Comparison of ENCODE assay signal across 2 cellular contexts in the genomic region with DNA sequence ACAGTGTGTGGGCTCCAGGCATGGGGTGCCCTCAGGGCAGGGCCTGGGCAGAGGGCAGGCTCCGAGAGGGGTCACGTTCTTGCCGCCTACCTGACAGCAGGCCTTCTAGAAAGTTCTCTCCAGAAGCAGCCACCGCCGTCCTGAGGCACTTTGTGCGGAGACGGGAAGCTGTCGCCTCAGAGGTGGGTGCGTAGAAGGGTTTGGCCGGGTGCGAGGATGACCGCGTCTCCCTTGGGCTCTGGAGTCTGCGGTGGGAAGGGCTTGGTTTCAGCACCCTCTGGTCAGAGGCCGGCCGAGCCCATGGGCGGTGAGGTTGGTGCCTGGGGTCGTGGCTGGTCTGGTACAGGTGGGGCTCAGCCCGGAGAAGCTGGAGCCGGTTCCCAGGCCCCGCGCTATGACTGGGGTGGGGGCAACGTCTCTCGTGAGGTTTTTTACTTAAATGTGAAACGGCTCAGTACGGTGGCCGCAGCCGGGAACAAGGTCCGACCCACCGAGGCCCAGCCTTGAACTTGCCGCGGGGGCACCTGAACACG.
TF ChIP-seq lines count a peak whose summit lies in the region.

No MANE protein-coding gene starts in this region.

TF ChIP-seq in HEK293, 187 proteins besides CTCF, POLR2A, EP300 and RAD21 (continues in another document):
- TF ChIP-seq, protein P1, sequence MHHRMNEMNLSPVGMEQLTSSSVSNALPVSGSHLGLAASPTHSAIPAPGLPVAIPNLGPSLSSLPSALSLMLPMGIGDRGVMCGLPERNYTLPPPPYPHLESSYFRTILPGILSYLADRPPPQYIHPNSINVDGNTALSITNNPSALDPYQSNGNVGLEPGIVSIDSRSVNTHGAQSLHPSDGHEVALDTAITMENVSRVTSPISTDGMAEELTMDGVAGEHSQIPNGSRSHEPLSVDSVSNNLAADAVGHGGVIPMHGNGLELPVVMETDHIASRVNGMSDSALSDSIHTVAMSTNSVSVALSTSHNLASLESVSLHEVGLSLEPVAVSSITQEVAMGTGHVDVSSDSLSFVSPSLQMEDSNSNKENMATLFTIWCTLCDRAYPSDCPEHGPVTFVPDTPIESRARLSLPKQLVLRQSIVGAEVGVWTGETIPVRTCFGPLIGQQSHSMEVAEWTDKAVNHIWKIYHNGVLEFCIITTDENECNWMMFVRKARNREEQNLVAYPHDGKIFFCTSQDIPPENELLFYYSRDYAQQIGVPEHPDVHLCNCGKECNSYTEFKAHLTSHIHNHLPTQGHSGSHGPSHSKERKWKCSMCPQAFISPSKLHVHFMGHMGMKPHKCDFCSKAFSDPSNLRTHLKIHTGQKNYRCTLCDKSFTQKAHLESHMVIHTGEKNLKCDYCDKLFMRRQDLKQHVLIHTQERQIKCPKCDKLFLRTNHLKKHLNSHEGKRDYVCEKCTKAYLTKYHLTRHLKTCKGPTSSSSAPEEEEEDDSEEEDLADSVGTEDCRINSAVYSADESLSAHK (tag by site-specific recombination; IDR thresholded peaks at IDR 0.05): no peak
- no peak for TF ChIP-seq ZNF830 (tag by site-specific recombination; IDR thresholded peaks at IDR 0.05; ENCODE audit: low read depth)
- TF ChIP-seq, protein P2, sequence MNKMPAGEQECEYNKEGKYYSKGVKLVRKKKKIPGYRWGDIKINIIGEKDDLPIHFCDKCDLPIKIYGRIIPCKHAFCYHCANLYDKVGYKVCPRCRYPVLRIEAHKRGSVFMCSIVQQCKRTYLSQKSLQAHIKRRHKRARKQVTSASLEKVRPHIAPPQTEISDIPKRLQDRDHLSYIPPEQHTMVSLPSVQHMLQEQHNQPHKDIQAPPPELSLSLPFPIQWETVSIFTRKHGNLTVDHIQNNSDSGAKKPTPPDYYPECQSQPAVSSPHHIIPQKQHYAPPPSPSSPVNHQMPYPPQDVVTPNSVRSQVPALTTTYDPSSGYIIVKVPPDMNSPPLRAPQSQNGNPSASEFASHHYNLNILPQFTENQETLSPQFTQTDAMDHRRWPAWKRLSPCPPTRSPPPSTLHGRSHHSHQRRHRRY (tag by site-specific recombination; IDR thresholded peaks at IDR 0.05): no peak
- TF ChIP-seq ZNF394 (tag by site-specific recombination; IDR thresholded peaks at IDR 0.05; ENCODE audit: borderline replicate concordance): no peak
- no peak for TF ChIP-seq ZNF391 (tag by site-specific recombination; IDR thresholded peaks at IDR 0.05; ENCODE audit: borderline replicate concordance, low read depth)
- TF ChIP-seq, protein P3, sequence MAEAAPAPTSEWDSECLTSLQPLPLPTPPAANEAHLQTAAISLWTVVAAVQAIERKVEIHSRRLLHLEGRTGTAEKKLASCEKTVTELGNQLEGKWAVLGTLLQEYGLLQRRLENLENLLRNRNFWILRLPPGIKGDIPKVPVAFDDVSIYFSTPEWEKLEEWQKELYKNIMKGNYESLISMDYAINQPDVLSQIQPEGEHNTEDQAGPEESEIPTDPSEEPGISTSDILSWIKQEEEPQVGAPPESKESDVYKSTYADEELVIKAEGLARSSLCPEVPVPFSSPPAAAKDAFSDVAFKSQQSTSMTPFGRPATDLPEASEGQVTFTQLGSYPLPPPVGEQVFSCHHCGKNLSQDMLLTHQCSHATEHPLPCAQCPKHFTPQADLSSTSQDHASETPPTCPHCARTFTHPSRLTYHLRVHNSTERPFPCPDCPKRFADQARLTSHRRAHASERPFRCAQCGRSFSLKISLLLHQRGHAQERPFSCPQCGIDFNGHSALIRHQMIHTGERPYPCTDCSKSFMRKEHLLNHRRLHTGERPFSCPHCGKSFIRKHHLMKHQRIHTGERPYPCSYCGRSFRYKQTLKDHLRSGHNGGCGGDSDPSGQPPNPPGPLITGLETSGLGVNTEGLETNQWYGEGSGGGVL (tag by site-specific recombination; IDR thresholded peaks at IDR 0.05): no peak
- TF ChIP-seq ZNF140 (tag by site-specific recombination; IDR thresholded peaks at IDR 0.05): no peak
- no peak for TF ChIP-seq SP3 (tag by site-specific recombination; IDR thresholded peaks at IDR 0.05)
- no peak for TF ChIP-seq GLI4 (tag by site-specific recombination; IDR thresholded peaks at IDR 0.05)
- no peak for TF ChIP-seq ZNF366 (tag by site-specific recombination; conservative IDR thresholded peaks at IDR 0.05)
- no peak for TF ChIP-seq ZIC2 (tag by site-specific recombination; IDR thresholded peaks at IDR 0.05)
- TF ChIP-seq, protein P4, sequence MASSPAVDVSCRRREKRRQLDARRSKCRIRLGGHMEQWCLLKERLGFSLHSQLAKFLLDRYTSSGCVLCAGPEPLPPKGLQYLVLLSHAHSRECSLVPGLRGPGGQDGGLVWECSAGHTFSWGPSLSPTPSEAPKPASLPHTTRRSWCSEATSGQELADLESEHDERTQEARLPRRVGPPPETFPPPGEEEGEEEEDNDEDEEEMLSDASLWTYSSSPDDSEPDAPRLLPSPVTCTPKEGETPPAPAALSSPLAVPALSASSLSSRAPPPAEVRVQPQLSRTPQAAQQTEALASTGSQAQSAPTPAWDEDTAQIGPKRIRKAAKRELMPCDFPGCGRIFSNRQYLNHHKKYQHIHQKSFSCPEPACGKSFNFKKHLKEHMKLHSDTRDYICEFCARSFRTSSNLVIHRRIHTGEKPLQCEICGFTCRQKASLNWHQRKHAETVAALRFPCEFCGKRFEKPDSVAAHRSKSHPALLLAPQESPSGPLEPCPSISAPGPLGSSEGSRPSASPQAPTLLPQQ (tag by site-specific recombination; IDR thresholded peaks at IDR 0.05): no peak
- no peak for TF ChIP-seq ZSCAN23 (tag by site-specific recombination; IDR thresholded peaks at IDR 0.05)
- no peak for TF ChIP-seq ZNF626 (tag by site-specific recombination; IDR thresholded peaks at IDR 0.05)
- no peak for TF ChIP-seq ZNF530 (tag by site-specific recombination; IDR thresholded peaks at IDR 0.05; ENCODE audit: low read depth)
- no peak for TF ChIP-seq ZNF501 (tag by site-specific recombination; IDR thresholded peaks at IDR 0.05)

TF ChIP-seq in H1, 55 proteins besides CTCF, POLR2A, EP300 and RAD21:
- no peak for TF ChIP-seq RXRA (IDR thresholded peaks at IDR 0.05; ENCODE audit: insufficient read depth, low read depth, low read length)
- no peak for TF ChIP-seq RBBP5 (IDR thresholded peaks at IDR 0.05; ENCODE audit: borderline replicate concordance, low read depth, low read length)
- TF ChIP-seq HDAC2 (IDR thresholded peaks at IDR 0.05; ENCODE audit: borderline replicate concordance in 1 of 2, low read depth in 2 of 2, low read length in 2 of 2): no peak
- TF ChIP-seq JUN (IDR thresholded peaks at IDR 0.05; ENCODE audit: low read depth, low read length): no peak
- TF ChIP-seq SAP30 (IDR thresholded peaks at IDR 0.05; ENCODE audit: insufficient read depth, insufficient replicate concordance, low read length): no peak
- TF ChIP-seq YY1 (IDR thresholded peaks at IDR 0.05; ENCODE audit: low read depth, low read length): no peak
- no peak for TF ChIP-seq ASH2L (IDR thresholded peaks at IDR 0.05; ENCODE audit: low read length)
- TF ChIP-seq KDM5A (IDR thresholded peaks at IDR 0.05; ENCODE audit: low read length): no peak
- TF ChIP-seq CBX8 (IDR thresholded peaks at IDR 0.05; ENCODE audit: borderline replicate concordance, low read depth, low read length): no peak
- no peak for TF ChIP-seq MAFK (IDR thresholded peaks at IDR 0.05; ENCODE audit: low read depth, low read length)
- TF ChIP-seq TAF1 (IDR thresholded peaks at IDR 0.05; ENCODE audit: low read depth, low read length): no peak
- TF ChIP-seq TAF7 (optimal IDR thresholded peaks at IDR 0.05; ENCODE audit: borderline replicate concordance, low read depth, low read length): no peak
- TF ChIP-seq, protein P5, sequence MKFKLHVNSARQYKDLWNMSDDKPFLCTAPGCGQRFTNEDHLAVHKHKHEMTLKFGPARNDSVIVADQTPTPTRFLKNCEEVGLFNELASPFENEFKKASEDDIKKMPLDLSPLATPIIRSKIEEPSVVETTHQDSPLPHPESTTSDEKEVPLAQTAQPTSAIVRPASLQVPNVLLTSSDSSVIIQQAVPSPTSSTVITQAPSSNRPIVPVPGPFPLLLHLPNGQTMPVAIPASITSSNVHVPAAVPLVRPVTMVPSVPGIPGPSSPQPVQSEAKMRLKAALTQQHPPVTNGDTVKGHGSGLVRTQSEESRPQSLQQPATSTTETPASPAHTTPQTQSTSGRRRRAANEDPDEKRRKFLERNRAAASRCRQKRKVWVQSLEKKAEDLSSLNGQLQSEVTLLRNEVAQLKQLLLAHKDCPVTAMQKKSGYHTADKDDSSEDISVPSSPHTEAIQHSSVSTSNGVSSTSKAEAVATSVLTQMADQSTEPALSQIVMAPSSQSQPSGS (IDR thresholded peaks at IDR 0.05; ENCODE audit: low read length): no peak
